Comparison of ENCODE assay signal across 11 cellular contexts in the genomic region with DNA sequence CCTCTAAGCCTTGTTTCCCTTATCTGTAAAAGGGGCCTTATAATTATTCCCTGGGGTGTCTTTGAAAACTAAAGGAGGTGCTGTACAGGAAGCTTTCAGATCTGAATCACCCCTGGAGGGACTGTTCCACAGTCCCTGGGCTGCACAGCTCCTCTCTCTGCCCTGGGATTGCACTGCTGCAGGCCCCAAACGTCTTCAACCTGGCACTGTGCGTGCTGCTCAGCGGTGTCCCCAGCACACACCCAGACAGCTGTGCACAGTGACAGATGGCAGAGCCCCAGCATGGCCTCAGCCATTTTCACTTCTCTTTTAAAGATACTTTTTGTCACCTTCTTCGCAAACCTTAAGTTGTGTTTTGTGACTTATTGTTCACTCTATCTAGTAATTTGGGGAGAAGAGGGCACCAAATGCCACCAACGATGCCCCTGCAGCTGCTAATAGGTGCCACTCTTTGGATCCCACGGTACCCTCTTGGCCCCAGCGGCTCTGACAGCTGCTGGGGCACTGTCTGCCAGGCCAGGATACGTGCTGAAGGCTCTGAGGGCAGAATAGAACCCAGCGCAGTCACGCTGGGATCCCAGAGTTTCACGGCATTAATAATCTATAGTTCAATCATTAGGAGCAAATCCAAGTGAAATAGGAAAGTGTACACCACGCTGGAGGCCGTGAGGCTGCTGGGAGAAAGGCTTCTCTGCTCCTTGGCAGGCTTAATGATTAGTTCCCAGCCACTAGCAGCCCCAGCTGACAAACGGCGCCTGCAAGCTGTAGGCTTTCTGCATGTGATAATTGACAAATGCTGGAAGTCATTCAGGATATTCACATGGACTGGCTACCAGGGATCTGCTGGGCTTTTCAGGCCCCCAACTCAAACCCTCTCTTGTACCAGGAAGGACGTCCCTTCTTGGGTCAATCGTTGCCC. TPM values are rescaled to one million over a fixed set of nuclear protein-coding genes. Genes with fewer than 3 reads are reported as not detected.
DNase-seq lines count a peak whose midpoint lies in the region; ATAC-seq and TF ChIP-seq lines count a peak whose summit lies in the region.
"Had no signal": no experiment of that assay in that cellular context is flagged by ENCODE, and none has a peak within 500 bp of the region (broad histone marks: within the 10 kb centered on the region; RNA-seq: fewer than 3 reads in every experiment).

No MANE protein-coding gene starts in this region.

- H3K9me3 ChIP-seq in esophagus muscularis mucosa = peaks cover 0 to 24% (median 8%) of the 10 kb centered on the region in 4 donors

- DNase-seq in GM12864 (ENCODE audit: low read depth) (peak; percentile 34), esophagus muscularis mucosa (ENCODE audit: extremely low spot score) (peak; percentile 80), HuH-7 (ENCODE audit: low spot score) (no peak), NCI-H1417 treated with DMSO at 0.1 percent for 48 hours (lab: John Stamatoyannopoulos, UW) (no peak)
- DNase-seq: Kasumi-1; stimulated activated naive CD4-positive, alpha-beta T cell treated with Interleukin-2 at 50 U/mL for 16 hours had no signal

- no peak for TF ChIP-seq POLR2A in esophagus muscularis mucosa (IDR thresholded peaks at IDR 0.05; ENCODE audit: low read depth)

- no peak overlapping the region for H3K4me3 ChIP-seq in GM12864 (ENCODE audit: low read depth, low read length)
- H3K4me3 ChIP-seq in esophagus muscularis mucosa = no peak overlapping the region

- 62% methylated on average over 16 of the region's 17 CpGs for WGBS in esophagus muscularis mucosa

- TF ChIP-seq EP300 in esophagus muscularis mucosa (IDR thresholded peaks at IDR 0.05) = no peak

- peaks cover 0 to 5% (median 0%) of the 10 kb centered on the region in 4 donors for H3K27me3 ChIP-seq in esophagus muscularis mucosa

- H3K36me3 ChIP-seq in esophagus muscularis mucosa = no peaks in the 10 kb centered on the region

- H3K4me1 ChIP-seq in esophagus muscularis mucosa = no peaks in the 10 kb centered on the region

- ATAC-seq in GM21526 (IDR thresholded peaks at IDR 0.05; ENCODE audit: low FRiP score, unreplicated experiment) (peak; percentile 89), HG03460 (IDR thresholded peaks at IDR 0.05; ENCODE audit: unreplicated experiment) (peak; percentile 94), HG02970 (IDR thresholded peaks at IDR 0.05; ENCODE audit: low FRiP score, unreplicated experiment) (no peak), esophagus mucosa (no peak)

- H3K27ac ChIP-seq in esophagus muscularis mucosa (replicated peaks in 1 of 4) = no peak overlapping the region

- TF ChIP-seq CTCF in GM12864 (IDR thresholded peaks at IDR 0.05; ENCODE audit: low read depth, low read length, missing control alignments) = no peak
- TF ChIP-seq CTCF in esophagus muscularis mucosa (IDR thresholded peaks at IDR 0.05) = no peak

- intact Hi-C loops in esophagus muscularis mucosa (cut with DNase I) = no loop called here

RNA-seq across cellular contexts. Expression of a gene that starts 50.5 kb away (rescaled TPM):
- total RNA-seq in esophagus muscularis mucosa = not detected
- not detected for total RNA-seq in esophagus mucosa
- total RNA-seq: endothelial cell of umbilical vein had no signal

Comparison
In these comparisons a context has a peak if more than half of its experiments do, and no peak if none do; other contexts are left out.
1. DNase-seq: peak in GM12864 (single experiment) and esophagus muscularis mucosa (single experiment); none in HuH-7 (single experiment) and NCI-H1417 treated with DMSO at 0.1 percent for 48 hours (single experiment).
2. ATAC-seq: peak in GM21526 (single experiment) and HG03460 (single experiment); none in HG02970 (single experiment) and esophagus mucosa (single experiment).